Comparison of ENCODE assay signal across 8 cellular contexts in the genomic region with DNA sequence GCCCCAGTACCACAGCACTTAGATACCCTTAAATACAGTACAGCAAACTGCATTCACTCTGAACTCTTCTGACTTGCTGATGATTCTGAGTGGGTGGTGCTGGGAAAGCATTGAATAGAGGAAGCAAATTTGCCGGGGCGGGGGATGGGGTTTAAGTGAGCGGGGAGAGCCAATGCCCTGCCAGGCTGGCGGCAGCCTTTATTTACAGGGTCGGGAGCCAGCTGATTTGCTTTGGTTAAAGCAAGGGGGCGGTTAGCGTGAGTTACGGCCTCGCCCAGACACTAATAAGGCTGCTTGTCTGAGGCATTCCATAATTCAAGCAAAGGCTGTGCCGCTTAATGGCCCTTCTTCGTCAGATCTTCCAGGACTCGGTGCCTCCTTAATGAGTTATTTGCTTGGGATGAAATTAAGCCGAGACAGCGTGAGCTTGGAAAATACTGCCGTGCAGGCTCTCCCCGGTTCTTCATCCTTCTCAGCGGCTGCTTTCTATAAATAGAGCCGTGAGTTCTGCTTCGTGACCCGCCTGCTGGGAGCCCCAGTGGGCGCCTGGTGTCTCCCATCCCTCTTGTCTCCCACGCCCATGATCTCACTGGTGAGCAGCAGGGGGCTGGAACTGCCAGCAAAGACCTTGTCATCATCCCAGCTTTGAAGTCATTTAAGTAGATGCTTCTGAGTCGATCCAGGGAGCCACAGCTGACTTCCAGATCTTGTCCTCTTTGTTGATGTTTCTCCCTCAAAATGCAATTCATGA. TPM values are rescaled to one million over a fixed set of nuclear protein-coding genes. Genes with fewer than 3 reads are reported as not detected.
A peak's percentile ranks its signal among the peaks of the same experiment; 100 is the strongest.
DNase-seq lines count a peak whose midpoint lies in the region; ATAC-seq lines count a peak whose summit lies in the region.

No MANE protein-coding gene starts in this region.

- H3K27me3 Mint-ChIP-seq in activated naive CD8-positive, alpha-beta T cell, result no peaks in the 10 kb centered on the region

- no peaks in the 10 kb centered on the region for H3K36me3 ChIP-seq in HUES64 (ENCODE audit: insufficient read depth, low read length)

- no peak overlapping the region for H3K4me3 ChIP-seq in HUES64 (ENCODE audit: low read length)

- H3K27ac Mint-ChIP-seq in activated naive CD8-positive, alpha-beta T cell, result no peak overlapping the region

- DNase-seq in AG08396 (ENCODE audit: low spot score) (peak; percentile 41), hippocampal formation (lab: John Stamatoyannopoulos, UW) (peak; percentile 15 to 53), sciatic nerve (ENCODE audit: low spot score) (peak; percentile 78), NCI-H2196 (lab: John Stamatoyannopoulos, UW; ENCODE audit: unreplicated experiment) (no peak)

- no peaks in the 10 kb centered on the region for H3K9me3 ChIP-seq in HUES64 (ENCODE audit: insufficient read depth, low read depth, low read length)

- H3K9me3 Mint-ChIP-seq in activated naive CD8-positive, alpha-beta T cell (ENCODE audit: low read depth), result no peaks in the 10 kb centered on the region

- H3K9ac ChIP-seq in HUES64 (ENCODE audit: low read depth, low read length), result no peak overlapping the region

- H3K4me1 Mint-ChIP-seq in activated naive CD8-positive, alpha-beta T cell (ENCODE audit: low read depth), result peaks cover 8% of the 10 kb centered on the region

- ATAC-seq in sciatic nerve, result peak; percentile 69
- ATAC-seq in HG02970 (IDR thresholded peaks at IDR 0.05; ENCODE audit: low FRiP score, unreplicated experiment), result no peak
- ATAC-seq in HG02973 (IDR thresholded peaks at IDR 0.05; ENCODE audit: unreplicated experiment), result no peak

- peaks cover 90% of the 10 kb centered on the region for H3K4me1 ChIP-seq in HUES64 (ENCODE audit: insufficient read depth, low read length)

- no peaks in the 10 kb centered on the region for H3K36me3 Mint-ChIP-seq in activated naive CD8-positive, alpha-beta T cell

- 33% methylated on average over 23 of the region's 23 CpGs for WGBS in HUES64

- intact Hi-C loops in sciatic nerve (cut with DNase I), result no loop called here

- H3K27ac ChIP-seq in HUES64 (ENCODE audit: low read depth, low read length), result peak overlapping the region; percentile 57; the same call in 1 of the 2 replicates

- H3K4me3 Mint-ChIP-seq in activated naive CD8-positive, alpha-beta T cell, result peak overlapping the region; percentile 74

- 0 out of 2 replicates have a peak, but pooled peaks cover 3% of the 10 kb centered on the region for H3K27me3 ChIP-seq in HUES64 (ENCODE audit: insufficient read depth, low read length)

RNA-seq across cellular contexts. Expression of gene SPSB4, which starts 25.8 kb away (rescaled TPM):
- polyA plus RNA-seq in HUES64 (2013, experiment 1 of 2), result 21.0 TPM
- polyA plus RNA-seq in HUES64 (2013, experiment 2 of 2), result 20.6 TPM
- total RNA-seq in sciatic nerve, result 0.36 TPM
